In genomic region chr15:40080104-40080503, GRCh38 we compare ENCODE assay signal across 20 cellular contexts. TPM values are rescaled to one million over a fixed set of nuclear protein-coding genes. Genes with fewer than 3 reads are reported as not detected.
DNase-seq lines count a peak whose midpoint lies in the region; ATAC-seq and TF ChIP-seq lines count a peak whose summit lies in the region.
"Had no signal": no experiment of that assay in that cellular context is flagged by ENCODE, and none has a peak within 500 bp of the region (broad histone marks: within the 10 kb centered on the region; RNA-seq: fewer than 3 reads in every experiment).

No MANE protein-coding gene starts in this region.

- H3K4me1 Mint-ChIP-seq in nephron (peaks cover 63% of the 10 kb centered on the region), type B pancreatic cell (ENCODE audit: unreplicated experiment) (peaks cover 61% of the 10 kb centered on the region)

- WGBS in heart right ventricle, 2 donors = 20 to 45% methylated on average over 1 of the region's 1 CpG

- peaks cover 4% of the 10 kb centered on the region for H3K27me3 Mint-ChIP-seq in nephron (ENCODE audit: low read depth)
- peaks cover 7% of the 10 kb centered on the region for H3K27me3 Mint-ChIP-seq in type B pancreatic cell

- H4K20me1 ChIP-seq in SU-DHL-6 (ENCODE audit: low read depth, low read length) = no peaks in the 10 kb centered on the region

- TF ChIP-seq CTCF in heart right ventricle (IDR thresholded peaks at IDR 0.05) (no peak), SU-DHL-6 (IDR thresholded peaks at IDR 0.05; ENCODE audit: insufficient read depth, low read length, poor library complexity, severe bottlenecking) (no peak), nephron (IDR thresholded peaks at IDR 0.05; ENCODE audit: unreplicated experiment in 3 of 3) (no peak), type B pancreatic cell (conservative IDR thresholded peaks at IDR 0.05) (no peak)

- H2AFZ ChIP-seq in SU-DHL-6 (ENCODE audit: low read depth, low read length, severe bottlenecking) = no peak overlapping the region

- peak overlapping the region; percentile 93 to 97 (median 96) for H3K27ac Mint-ChIP-seq in nephron
- H3K27ac Mint-ChIP-seq in type B pancreatic cell = peak overlapping the region; percentile 89
- H3K27ac Mint-ChIP-seq: CD8-positive, alpha-beta memory T cell had no signal

- intact Hi-C loops in heart right ventricle (cut with DNase I) (loop anchor here in 1 of 10 donors (5.0 kb wide), 1 partner anchor 33 kb away; no protein-coding TSS in a partner anchor), cardiac septum (cut with DNase I) (loop anchor here (2.0 kb wide), 1 partner anchor 19 kb away; no protein-coding TSS in a partner anchor)

- no peaks in the 10 kb centered on the region for H3K9me2 ChIP-seq in SU-DHL-6 (replicated peaks; ENCODE audit: insufficient read depth, low read length)
- H3K9me2 ChIP-seq: SK-N-SH had no signal

- H3K36me3 ChIP-seq in heart right ventricle (no peaks in the 10 kb centered on the region), SU-DHL-6 (ENCODE audit: low read length) (no peaks in the 10 kb centered on the region)
- H3K36me3 ChIP-seq: BE2C had no signal

- no peak overlapping the region for H3K9ac ChIP-seq in SU-DHL-6 (ENCODE audit: low read length)
- H3K9ac ChIP-seq: SK-N-SH had no signal

- no peak for ATAC-seq in heart right ventricle
- no peak for ATAC-seq in HG03196 (IDR thresholded peaks at IDR 0.05; ENCODE audit: unreplicated experiment)

- H3K4me3 Mint-ChIP-seq in nephron (no peak overlapping the region), type B pancreatic cell (peak overlapping the region; percentile 82)
- H3K4me3 Mint-ChIP-seq: CD8-positive, alpha-beta memory T cell had no signal

- no peak for DNase-seq in heart right ventricle
- no peak for DNase-seq in cardiac septum (ENCODE audit: low spot score)
- no peak for DNase-seq in type B pancreatic cell (ENCODE audit: extremely low spot score, unreplicated experiment)
- DNase-seq in NAMALWA (ENCODE audit: low spot score) = no peak
- DNase-seq in mesenteric fat pad (ENCODE audit: low spot score) = no peak
- DNase-seq: 8988T; BE2C; CD8-positive, alpha-beta memory T cell; Karpas-422; NCI-H1048; NCI-H1436; NCI-H1930; NCI-H345; NCI-H524 treated with DMSO at 0.1 percent for 48 hours; Right ventricle myocardium superior; SK-N-SH had no signal

- no peak overlapping the region for H3K4me2 ChIP-seq in SU-DHL-6 (ENCODE audit: low read depth, low read length, poor library complexity, severe bottlenecking)

- peaks cover 8 to 44% (median 28%) of the 10 kb centered on the region in 9 donors for H3K4me1 ChIP-seq in heart right ventricle

- H3K36me3 Mint-ChIP-seq in nephron (ENCODE audit: low read depth) = no peaks in the 10 kb centered on the region
- peaks cover 3% of the 10 kb centered on the region for H3K36me3 Mint-ChIP-seq in type B pancreatic cell
- H3K36me3 Mint-ChIP-seq: CD8-positive, alpha-beta memory T cell had no signal

- H3K27me3 ChIP-seq in heart right ventricle (no peaks in the 10 kb centered on the region), SU-DHL-6 (ENCODE audit: low read length) (no peaks in the 10 kb centered on the region)
- H3K27me3 ChIP-seq: BE2C had no signal

- H3K79me2 ChIP-seq in SU-DHL-6 (ENCODE audit: insufficient read depth, low read length) = no peaks in the 10 kb centered on the region

- H3F3A ChIP-seq in SU-DHL-6 (ENCODE audit: insufficient read depth) = peaks cover 29% of the 10 kb centered on the region

- H3K9me3 ChIP-seq in heart right ventricle = no peaks in the 10 kb centered on the region
- H3K9me3 ChIP-seq in SU-DHL-6 (ENCODE audit: insufficient read depth, low read length) = no peaks in the 10 kb centered on the region
- H3K9me3 ChIP-seq: BE2C, SK-N-SH had no signal

- H3K4me3 ChIP-seq in heart right ventricle (no peak overlapping the region), SU-DHL-6 (ENCODE audit: insufficient read depth, low read length, poor library complexity, severe bottlenecking) (no peak overlapping the region)

- H3K27ac ChIP-seq in heart right ventricle (peak overlapping the region in 6 of 10 donors; percentile 16 to 90 (median 80)), SU-DHL-6 (ENCODE audit: low read depth, low read length) (peak overlapping the region; percentile 40; the same call in 1 of the 2 replicates)

- H3K9me3 Mint-ChIP-seq in nephron (no peaks in the 10 kb centered on the region), type B pancreatic cell (no peaks in the 10 kb centered on the region)
- H3K9me3 Mint-ChIP-seq: CD8-positive, alpha-beta memory T cell had no signal

RNA-seq across cellular contexts. Expression of gene BMF, which starts 28.6 kb away (rescaled TPM):
- total RNA-seq in heart right ventricle (10 to 100 TPM in 1 of 10 donors, 1 to 10 TPM in 8, under 1 TPM in 1; 0.92 to 10.2 (median 3.0) TPM), cardiac septum (1.1 TPM), type B pancreatic cell (ENCODE audit: low replicate concordance) (60.9 and 112 TPM in 2 replicates), mesenteric fat pad (4.0 TPM)
- 1 to 10 TPM; 2.1 to 4.6 TPM for polyA plus RNA-seq in heart right ventricle
- total RNA-seq: MCF 10A had no signal

RNA-seq across cellular contexts. Expression of gene SRP14, which starts 41.1 kb away (rescaled TPM):
- total RNA-seq in heart right ventricle (100 to 1,000 TPM; 189 to 290 (median 210) TPM), cardiac septum (168 TPM), type B pancreatic cell (ENCODE audit: low replicate concordance) (176 and 235 TPM in 2 replicates), mesenteric fat pad (168 TPM)
- polyA plus RNA-seq in heart right ventricle = 100 to 1,000 TPM; 395 to 699 TPM
